Comparison of ENCODE assay signal across 26 cellular contexts in genomic region chr5:103079796-103080195, GRCh38. TPM values are rescaled to one million over a fixed set of nuclear protein-coding genes. Genes with fewer than 3 reads are reported as not detected.
DNase-seq lines count a peak whose midpoint lies in the region; ATAC-seq, FAIRE-seq and TF ChIP-seq lines count a peak whose summit lies in the region.
"Had no signal": no experiment of that assay in that cellular context is flagged by ENCODE, and none has a peak within 500 bp of the region (broad histone marks: within the 10 kb centered on the region; RNA-seq: fewer than 3 reads in every experiment).

No MANE protein-coding gene starts in this region.

- H3K18ac ChIP-seq in neuronal stem cell (ENCODE audit: low read length), result no peak overlapping the region

- no peaks in the 10 kb centered on the region; the same call in 1 of the 2 replicates for H3K4me1 ChIP-seq in SJCRH30
- no peaks in the 10 kb centered on the region for H3K4me1 ChIP-seq in neuronal stem cell (ENCODE audit: control insufficient read depth in 2 of 2, insufficient read depth in 1 of 2, low read depth in 1 of 2, low read length in 2 of 2)
- H3K4me1 ChIP-seq in subcutaneous abdominal adipose tissue (ENCODE audit: control insufficient read depth in 5 of 5, insufficient read depth in 5 of 5, low read length in 5 of 5), result no peaks in the 10 kb centered on the region
- H3K4me1 ChIP-seq in small intestine (ENCODE audit: control insufficient read depth in 2 of 2, insufficient read depth in 1 of 2, low read depth in 1 of 2, low read length in 1 of 2), result no peaks in the 10 kb centered on the region
- H3K4me1 ChIP-seq in heart right ventricle, result no peaks in the 10 kb centered on the region
- H3K4me1 ChIP-seq in sigmoid colon, result no peaks in the 10 kb centered on the region
- H3K4me1 ChIP-seq: BE2C, BLaER1 had no signal

- H4K91ac ChIP-seq in neuronal stem cell (ENCODE audit: low read depth, low read length, poor library complexity), result no peak overlapping the region

- DNase-seq in SJCRH30, result peak; percentile 71 to 80
- DNase-seq in neuronal stem cell (ENCODE audit: low spot score), result no peak
- no peak for DNase-seq in OCI-M1 (lab: John Stamatoyannopoulos, UW)
- DNase-seq in small intestine, result no peak
- DNase-seq in heart right ventricle, result no peak
- no peak for DNase-seq in sigmoid colon
- DNase-seq: 8988T; ACHN; BE2C; C1 segment of cervical spinal cord; CD4-positive, alpha-beta memory T cell; CD4-positive, CD25-positive, alpha-beta regulatory T cell; CD8-positive, alpha-beta memory T cell; COR-L47; DMS 273 treated with DMSO at 0.1 percent for 48 hours; DMS153; DMS53; DMS79; GF-D8 had no signal

- H3K9me3 ChIP-seq in SJCRH30 (replicated peaks) (peaks cover 11% of the 10 kb centered on the region; the same call in 1 of the 2 replicates), neuronal stem cell (replicated peaks in 1 of 2; ENCODE audit: control insufficient read depth in 2 of 2, insufficient read depth in 1 of 2, low read depth in 1 of 2, low read length in 2 of 2) (peaks cover 12 to 14% of the 10 kb centered on the region in 2 donors), subcutaneous abdominal adipose tissue (ENCODE audit: control insufficient read depth in 5 of 5, low read length in 5 of 5) (peaks cover 6 to 75% (median 59%) of the 10 kb centered on the region in 5 donors), small intestine (ENCODE audit: control insufficient read depth, low read depth) (peaks cover 5% of the 10 kb centered on the region), heart right ventricle (peaks cover 0 to 100% (median 47%) of the 10 kb centered on the region in 11 donors), sigmoid colon (peaks cover 6 to 47% (median 28%) of the 10 kb centered on the region in 4 donors)
- H3K9me3 ChIP-seq: BE2C had no signal

- H3K27me3 ChIP-seq in SJCRH30 (no peaks in the 10 kb centered on the region), neuronal stem cell (ENCODE audit: control insufficient read depth in 3 of 3, insufficient read depth in 3 of 3, low read depth in 1 of 3, low read length in 3 of 3) (peaks cover 0 to 1% (median 0%) of the 10 kb centered on the region in 3 experiments), subcutaneous abdominal adipose tissue (ENCODE audit: control insufficient read depth in 5 of 5, insufficient read depth in 4 of 5, low read length in 5 of 5) (no peaks in the 10 kb centered on the region), small intestine (ENCODE audit: control insufficient read depth in 2 of 2, insufficient read depth in 2 of 2, low read length in 2 of 2) (no peaks in the 10 kb centered on the region), heart right ventricle (no peaks in the 10 kb centered on the region), sigmoid colon (no peaks in the 10 kb centered on the region)
- H3K27me3 ChIP-seq: BE2C, BLaER1 had no signal

- H3K9ac ChIP-seq in neuronal stem cell (ENCODE audit: low read depth, low read length, poor library complexity), result no peak overlapping the region
- H3K9ac ChIP-seq in subcutaneous abdominal adipose tissue (ENCODE audit: low read length in 5 of 5), result no peak overlapping the region
- H3K9ac ChIP-seq: BLaER1 had no signal

- no peak overlapping the region for H4K8ac ChIP-seq in neuronal stem cell (ENCODE audit: low read depth, low read length)

- no peak overlapping the region for H2BK120ac ChIP-seq in neuronal stem cell (ENCODE audit: low read depth, low read length)

- intact Hi-C loops in heart right ventricle (cut with DNase I) (no loop called here), sigmoid colon (cut with DNase I) (no loop called here)

- no peak for FAIRE-seq in small intestine (lab: Jason Lieb, UNC)
- FAIRE-seq: A204.1, G401.6, GM12878, GM12892, GM18507 had no signal

- no peak overlapping the region for H3K4ac ChIP-seq in neuronal stem cell (ENCODE audit: low read length)

- ATAC-seq in heart right ventricle, result no peak
- ATAC-seq: GM12878 had no signal

- H3K23ac ChIP-seq in neuronal stem cell (ENCODE audit: low read depth, low read length, poor library complexity), result peak overlapping the region; percentile 34

- TF ChIP-seq CTCF in heart right ventricle (IDR thresholded peaks at IDR 0.05), result no peak
- no peak for TF ChIP-seq CTCF in sigmoid colon (IDR thresholded peaks at IDR 0.05)

- H2BK5ac ChIP-seq in neuronal stem cell (ENCODE audit: low read length), result no peak overlapping the region

- H3K27ac ChIP-seq in SJCRH30 (0 out of 2 replicates have a peak overlapping the region, but pooled peaks have one; percentile 24), neuronal stem cell (replicated peaks; ENCODE audit: low read length) (no peak overlapping the region), subcutaneous abdominal adipose tissue (ENCODE audit: low read depth, low read length) (no peak overlapping the region), small intestine (ENCODE audit: low read depth in 1 of 2, low read length in 1 of 2) (no peak overlapping the region), heart right ventricle (no peak overlapping the region), sigmoid colon (no peak overlapping the region)
- H3K27ac ChIP-seq: BLaER1 had no signal

- no peak overlapping the region for H2BK15ac ChIP-seq in neuronal stem cell (ENCODE audit: low read length)

- no peak overlapping the region for H3K4me2 ChIP-seq in neuronal stem cell (ENCODE audit: insufficient read depth, low read length, poor library complexity, severe bottlenecking)
- H3K4me2 ChIP-seq: BLaER1 had no signal

- H2BK12ac ChIP-seq in neuronal stem cell (ENCODE audit: low read length), result no peak overlapping the region

- no peak for TF ChIP-seq POLR2A in sigmoid colon (IDR thresholded peaks at IDR 0.05)

- H3K79me1 ChIP-seq in neuronal stem cell (ENCODE audit: low read depth, low read length), result no peaks in the 10 kb centered on the region

- H3K4me3 ChIP-seq in SJCRH30 (no peak overlapping the region), neuronal stem cell (ENCODE audit: low read length in 2 of 2) (no peak overlapping the region), subcutaneous abdominal adipose tissue (ENCODE audit: low read depth in 1 of 5, low read length in 5 of 5) (peak overlapping the region in 3 of 5 donors; percentile 1 to 42 (median 39)), small intestine (ENCODE audit: low read depth in 1 of 2, low read length in 2 of 2) (no peak overlapping the region), heart right ventricle (no peak overlapping the region), sigmoid colon (no peak overlapping the region)
- H3K4me3 ChIP-seq: BLaER1, GM12878 had no signal

- no peak overlapping the region for H2AK5ac ChIP-seq in neuronal stem cell (ENCODE audit: low read depth, low read length)

- no peak overlapping the region for H2AFZ ChIP-seq in neuronal stem cell (ENCODE audit: low read length)

- no peaks in the 10 kb centered on the region for H3K36me3 ChIP-seq in SJCRH30
- peaks cover 0 to 1% of the 10 kb centered on the region in 2 donors for H3K36me3 ChIP-seq in neuronal stem cell (replicated peaks in 1 of 2; ENCODE audit: control insufficient read depth in 2 of 2, insufficient read depth in 2 of 2, low read length in 2 of 2)
- H3K36me3 ChIP-seq in subcutaneous abdominal adipose tissue (ENCODE audit: control insufficient read depth in 5 of 5, insufficient read depth in 5 of 5, low read length in 5 of 5), result peaks cover 0 to 6% (median 4%) of the 10 kb centered on the region in 5 donors
- H3K36me3 ChIP-seq in small intestine (ENCODE audit: control insufficient read depth in 2 of 2, insufficient read depth in 2 of 2, low read length in 2 of 2), result peaks cover 0 to 4% of the 10 kb centered on the region in 2 donors
- peaks cover 0 to 9% (median 0%) of the 10 kb centered on the region in 9 donors for H3K36me3 ChIP-seq in heart right ventricle
- H3K36me3 ChIP-seq in sigmoid colon, result peaks cover 0 to 4% (median 0%) of the 10 kb centered on the region in 4 donors
- H3K36me3 ChIP-seq: BE2C had no signal

- no CpG with 5 or more reads among the region's 4 CpGs for WGBS in neuronal stem cell (ENCODE audit: extremely low coverage in 2 of 2, insufficient read length in 2 of 2, insufficient replicate concordance in 1 of 2), 2 donors
- 74 to 97% (median 84%) methylated on average over 4 of the region's 4 CpGs for WGBS in small intestine, 3 donors
- WGBS in heart right ventricle, 2 donors, result 80 to 98% methylated on average over 4 of the region's 4 CpGs
- 85 to 96% methylated on average over 4 of the region's 4 CpGs for WGBS in sigmoid colon, 2 donors

- no peak overlapping the region for H3K14ac ChIP-seq in neuronal stem cell (ENCODE audit: low read length)

- TF ChIP-seq EP300 in sigmoid colon (IDR thresholded peaks at IDR 0.05), result no peak

RNA-seq across cellular contexts. Expression of gene GIN1, which starts 40.1 kb away (rescaled TPM):
- total RNA-seq in SJCRH30 (2014; rRNA removed; shearing (Covaris generic)), result 9.0 and 11.2 TPM in 2 replicates
- polyA plus RNA-seq in neuronal stem cell (2013, experiment 1 of 2), result 8.6 TPM
- polyA plus RNA-seq in neuronal stem cell (2013, experiment 2 of 2), result 8.9 TPM
- 1 to 10 TPM; 2.7 to 3.8 (median 3.2) TPM for polyA plus RNA-seq in small intestine
- 10 to 100 TPM; 12.0 to 19.7 (median 13.7) TPM for total RNA-seq in heart right ventricle
- 1 to 10 TPM; 5.6 to 7.1 TPM for polyA plus RNA-seq in heart right ventricle
- 10 to 100 TPM in 2 of 4 donors, 1 to 10 TPM in 2; 7.8 to 14.6 (median 9.9) TPM for total RNA-seq in sigmoid colon
- 1 to 10 TPM; 3.0 to 4.0 (median 3.0) TPM for polyA plus RNA-seq in sigmoid colon

RNA-seq across cellular contexts. Expression of gene PPIP5K2, which starts 40.3 kb away (rescaled TPM):
- total RNA-seq in SJCRH30 (2014; rRNA removed; shearing (Covaris generic)), result 48.6 and 53.5 TPM in 2 replicates
- 39.4 TPM for polyA plus RNA-seq in neuronal stem cell (2013, experiment 1 of 2)
- polyA plus RNA-seq in neuronal stem cell (2013, experiment 2 of 2), result 39.4 TPM
- 10 to 100 TPM; 11.9 to 17.9 (median 14.3) TPM for polyA plus RNA-seq in small intestine
- 10 to 100 TPM; 30.8 to 72.9 (median 35.6) TPM for total RNA-seq in heart right ventricle
- polyA plus RNA-seq in heart right ventricle, result 10 to 100 TPM; 17.1 to 44.0 TPM
- total RNA-seq in sigmoid colon, result 10 to 100 TPM; 22.8 to 34.1 (median 28.5) TPM
- polyA plus RNA-seq in sigmoid colon, result 10 to 100 TPM; 20.4 to 22.7 (median 22.5) TPM

Comparison
In these comparisons a context has a peak if more than half of its experiments do, and no peak if none do; other contexts are left out.
1. DNase-seq: peak in SJCRH30 (2 of 2); none in neuronal stem cell (single experiment), OCI-M1 (single experiment), small intestine (single experiment), heart right ventricle (0 of 2) and sigmoid colon (single experiment).
2. H3K4me3 ChIP-seq: peak in subcutaneous abdominal adipose tissue (3 of 5); none in SJCRH30 (single experiment), neuronal stem cell (0 of 2), small intestine (0 of 2), heart right ventricle (0 of 10) and sigmoid colon (0 of 4).